ENCODE assay signal across 18 cellular contexts in genomic region chr6:112243861-112244415, GRCh38. TPM values are rescaled to one million over a fixed set of nuclear protein-coding genes. Genes with fewer than 3 reads are reported as not detected.
A peak's percentile ranks its signal among the peaks of the same experiment; 100 is the strongest.
DNase-seq lines count a peak whose midpoint lies in the region; ATAC-seq, FAIRE-seq and TF ChIP-seq lines count a peak whose summit lies in the region.
"Had no signal": no experiment of that assay in that cellular context is flagged by ENCODE, and none has a peak within 500 bp of the region (broad histone marks: within the 10 kb centered on the region; RNA-seq: fewer than 3 reads in every experiment).

No MANE protein-coding gene starts in this region.

- TF ChIP-seq RAD21 in IMR-90 (IDR thresholded peaks at IDR 0.05; ENCODE audit: low read length): no peak
- no peak for TF ChIP-seq RAD21 in K562 (CRISPR knock-in tag; conservative IDR thresholded peaks at IDR 0.05 in 1 of 2, IDR thresholded peaks at IDR 0.05 in 1 of 2)

- peak overlapping the region; percentile 99 for H4K5ac ChIP-seq in IMR-90 (ENCODE audit: low read depth, low read length)

- H3K27ac ChIP-seq in IMR-90 (ENCODE audit: insufficient read depth, low read length): peak overlapping the region; percentile 93; the same call in 1 of the 2 replicates
- H3K27ac ChIP-seq in K562 (ENCODE audit: extremely low read depth, low read depth, low read length): no peak overlapping the region
- H3K27ac ChIP-seq in keratinocyte (ENCODE audit: control insufficient read depth, insufficient read depth, low read length): no peak overlapping the region
- H3K27ac ChIP-seq in thyroid gland: peak overlapping the region in 2 of 3 donors; percentile 27 to 75

- H3K4ac ChIP-seq in IMR-90 (ENCODE audit: low read depth, low read length): peak overlapping the region; percentile 73; the same call in 1 of the 2 replicates

- H2BK5ac ChIP-seq in IMR-90 (ENCODE audit: low read depth, low read length, poor library complexity, severe bottlenecking): no peak overlapping the region

- FAIRE-seq in K562 (lab: Jason Lieb, UNC) (no peak), keratinocyte (lab: Jason Lieb, UNC) (no peak), D721Med (lab: Jason Lieb, UNC) (no peak)
- FAIRE-seq: GM19239, urothelium cell line had no signal

- H3K56ac ChIP-seq in IMR-90 (ENCODE audit: extremely low read depth, insufficient read depth, low read length): no peak overlapping the region

- no peak for TF ChIP-seq CTCF in IMR-90 (conservative IDR thresholded peaks at IDR 0.05; ENCODE audit: low read depth, low read length)
- TF ChIP-seq CTCF in K562 (IDR thresholded peaks at IDR 0.05 in 2 of 3, conservative IDR thresholded peaks at IDR 0.05 in 1 of 3; ENCODE audit: insufficient read depth in 2 of 3, low read depth in 1 of 3, low read length in 3 of 3): no peak
- no peak for TF ChIP-seq CTCF in keratinocyte (optimal IDR thresholded peaks at IDR 0.05 in 1 of 3, IDR thresholded peaks at IDR 0.05 in 1 of 3, conservative IDR thresholded peaks at IDR 0.05 in 1 of 3; ENCODE audit: extremely low read depth in 1 of 3, insufficient read depth in 2 of 3, low read length in 3 of 3)
- no peak for TF ChIP-seq CTCF in thyroid gland (IDR thresholded peaks at IDR 0.05)
- no peak for TF ChIP-seq CTCF in D721Med (IDR thresholded peaks at IDR 0.05; ENCODE audit: insufficient read depth, missing control alignments)

- no peak overlapping the region; the same call in 2 of the 3 replicates for H2BK15ac ChIP-seq in IMR-90 (ENCODE audit: low read depth, low read length)

- peak overlapping the region; percentile 31; the same call in 1 of the 2 replicates for H3K23ac ChIP-seq in IMR-90 (ENCODE audit: low read depth, low read length)

- no peak overlapping the region for H3K9ac ChIP-seq in IMR-90 (ENCODE audit: low read depth, low read length)
- H3K9ac ChIP-seq in K562 (ENCODE audit: insufficient read depth in 1 of 2, low read depth in 2 of 2, low read length in 2 of 2): no peak overlapping the region
- no peak overlapping the region for H3K9ac ChIP-seq in keratinocyte (ENCODE audit: control insufficient read depth, extremely low read depth, insufficient read depth, low read length)

- dilution Hi-C loops in IMR-90 (cut with HindIII; ENCODE audit: low sequenced_read_pairs, unreplicated experiment) (no loop called here), keratinocyte (cut with MboI; ENCODE audit: extremely low pct_ligation_motif_present, low sequenced_read_pairs) (no loop called here)

- H3K14ac ChIP-seq in IMR-90 (replicated peaks; ENCODE audit: low read depth, low read length): peak overlapping the region; percentile 73

- H3K79me2 ChIP-seq in K562 (ENCODE audit: control insufficient read depth, insufficient read depth, low read length): no peaks in the 10 kb centered on the region
- no peaks in the 10 kb centered on the region for H3K79me2 ChIP-seq in keratinocyte (ENCODE audit: control insufficient read depth, insufficient read depth, low read length)

- POLR2A ChIA-PET in IMR-90 (lab: Charles Lee; ENCODE audit: unreplicated experiment): no interaction called here
- POLR2A ChIA-PET in K562 (lab: Yijun Ruan, JAX): no interaction called here

- CTCF ChIA-PET in IMR-90 (lab: Yijun Ruan, JAX) (no interaction called here), K562 (lab: Yijun Ruan, JAX; ENCODE audit: low intra/inter-chr PET ratio) (no interaction called here)

- BruUV-seq in IMR-90 (replicated peaks; lab: Mats Ljungman, UMichigan): no TSS peak
- BruUV-seq in K562 (replicated peaks; lab: Mats Ljungman, UMichigan): no TSS peak

- peak overlapping the region; percentile 83 for H2BK120ac ChIP-seq in IMR-90 (ENCODE audit: low read depth, low read length)

- H3K79me1 ChIP-seq in IMR-90 (ENCODE audit: low read depth in 1 of 2, low read length in 2 of 2): peaks cover 11 to 23% of the 10 kb centered on the region in 2 experiments

- H3K27me3 ChIP-seq in IMR-90 (ENCODE audit: control insufficient read depth, insufficient read depth, low read length): no peaks in the 10 kb centered on the region
- no peaks in the 10 kb centered on the region for H3K27me3 ChIP-seq in K562 (ENCODE audit: control insufficient read depth in 2 of 2, insufficient read depth in 2 of 2, low read length in 2 of 2)
- H3K27me3 ChIP-seq in keratinocyte (ENCODE audit: control insufficient read depth, extremely low read depth, insufficient read depth, low read length): no peaks in the 10 kb centered on the region
- no peaks in the 10 kb centered on the region for H3K27me3 ChIP-seq in thyroid gland

- H2AFZ ChIP-seq in IMR-90 (replicated peaks; ENCODE audit: low read length, poor library complexity) (no peak overlapping the region), K562 (ENCODE audit: low read depth, low read length) (no peak overlapping the region), keratinocyte (ENCODE audit: control insufficient read depth, low read length) (peak overlapping the region; percentile 56)

- no peak for TF ChIP-seq EP300 in K562 (IDR thresholded peaks at IDR 0.05; ENCODE audit: low read length)

- in situ Hi-C loops in IMR-90 (cut with MboI; ENCODE audit: low sequenced_read_pairs) (no loop called here), K562 (cut with MboI) (no loop called here)

- H4K8ac ChIP-seq in IMR-90 (ENCODE audit: low read depth in 2 of 2, low read length in 2 of 2): peak overlapping the region; percentile 40 to 74; a peak in 2 of 4 replicates

- no peak overlapping the region for H4K91ac ChIP-seq in IMR-90 (ENCODE audit: insufficient read depth, low read depth, low read length)

- H3K9me3 ChIP-seq in IMR-90 (ENCODE audit: control insufficient read depth, insufficient read depth, low read length) (no peaks in the 10 kb centered on the region), K562 (replicated peaks; ENCODE audit: control insufficient read depth, insufficient read depth, low read depth, low read length) (no peaks in the 10 kb centered on the region), keratinocyte (ENCODE audit: control insufficient read depth, low read depth, low read length) (no peaks in the 10 kb centered on the region), thyroid gland (no peaks in the 10 kb centered on the region)

- no peak overlapping the region for H2AK9ac ChIP-seq in IMR-90 (replicated peaks; ENCODE audit: low read depth, low read length, poor library complexity)

- no peaks in the 10 kb centered on the region for H4K20me1 ChIP-seq in IMR-90 (ENCODE audit: insufficient read depth, low read length)
- H4K20me1 ChIP-seq in K562 (replicated peaks; ENCODE audit: control insufficient read depth, insufficient read depth, low read length): no peaks in the 10 kb centered on the region
- H4K20me1 ChIP-seq in keratinocyte (ENCODE audit: control insufficient read depth, extremely low read depth, insufficient read depth, low read length): no peaks in the 10 kb centered on the region

- ATAC-seq in IMR-90 (ENCODE audit: low read depth): no peak
- no peak for ATAC-seq in K562
- no peak for ATAC-seq in HG03439 (IDR thresholded peaks at IDR 0.05; ENCODE audit: unreplicated experiment)

- intact Hi-C loops in IMR-90 (cut with micrococcal nuclease): no loop called here
- intact Hi-C loops in K562 (cut with micrococcal nuclease): no loop called here
- intact Hi-C loops in thyroid gland (cut with DNase I): no loop called here

- H3K4me2 ChIP-seq in IMR-90 (ENCODE audit: low read depth, low read length): peak overlapping the region; percentile 86; the same call in 1 of the 2 replicates
- H3K4me2 ChIP-seq in K562 (ENCODE audit: insufficient read depth, low read length): no peak overlapping the region
- peak overlapping the region; percentile 54 for H3K4me2 ChIP-seq in keratinocyte (ENCODE audit: control insufficient read depth, extremely low read depth, insufficient read depth, low read depth, low read length)

- no peak for DNase-seq in IMR-90
- DNase-seq in K562 (ENCODE audit: extremely low read depth in 1 of 4, low spot score in 3 of 4): no peak
- DNase-seq in keratinocyte (ENCODE audit: low read depth, low spot score): no peak
- no peak for DNase-seq in thyroid gland
- DNase-seq in D721Med (ENCODE audit: insufficient read length, low spot score): no peak
- no peak for DNase-seq in GM19240 (ENCODE audit: insufficient read length, low spot score)
- DNase-seq: activated CD4-positive, alpha-beta T cell treated with anti-CD3 and anti-CD28 coated beads for 4 hours; activated T-cell treated with anti-CD3 and anti-CD28 coated beads, Interleukin-2, amount 50 U/mL, for 48 hours; cortex of kidney; GOT3; midbrain; NCI-H1436 treated with DMSO at 0.1 percent for 48 hours; NCI-H69; T-helper 2 cell had no signal

- WGBS in IMR-90 (ENCODE audit: extremely low coverage in 2 of 2, insufficient read length in 1 of 2), 2 experiments: 80% methylated on average over 1 of the region's 6 CpGs; no CpG with 5 or more reads in 1 of the 2 experiments
- 0% methylated on average over 6 of the region's 6 CpGs for WGBS in K562 (ENCODE audit: insufficient coverage, low coverage, missing lambda C conversion rate)
- WGBS in thyroid gland, 2 donors: 85 to 87% methylated on average over 6 of the region's 6 CpGs

- no peak overlapping the region for H2AK5ac ChIP-seq in IMR-90 (ENCODE audit: low read depth, low read length)

- peak overlapping the region; percentile 88 for H3K18ac ChIP-seq in IMR-90 (ENCODE audit: low read depth, low read length)

- H3K4me3 ChIP-seq in IMR-90 (ENCODE audit: insufficient read depth, low read depth, low read length): no peak overlapping the region
- H3K4me3 ChIP-seq in K562: no peak overlapping the region
- H3K4me3 ChIP-seq in keratinocyte (ENCODE audit: control insufficient read depth in 2 of 3, extremely low read depth in 1 of 3, insufficient read depth in 2 of 3, low read depth in 1 of 3, low read length in 3 of 3): no peak overlapping the region
- no peak overlapping the region for H3K4me3 ChIP-seq in thyroid gland (replicated peaks in 1 of 3)

- H3K36me3 ChIP-seq in IMR-90 (ENCODE audit: control insufficient read depth, insufficient read depth, low read length) (peaks cover 8% of the 10 kb centered on the region), K562 (ENCODE audit: control insufficient read depth, insufficient read depth, low read length) (no peaks in the 10 kb centered on the region), keratinocyte (ENCODE audit: control insufficient read depth in 2 of 2, extremely low read depth in 1 of 2, insufficient read depth in 2 of 2, low read length in 2 of 2) (no peaks in the 10 kb centered on the region), thyroid gland (no peaks in the 10 kb centered on the region)

- H3K4me1 ChIP-seq in IMR-90 (ENCODE audit: control insufficient read depth, insufficient read depth, low read length) (peaks cover 20% of the 10 kb centered on the region), K562 (replicated peaks in 1 of 2; ENCODE audit: control insufficient read depth in 2 of 2, insufficient read depth in 2 of 2, low read length in 2 of 2) (no peaks in the 10 kb centered on the region), keratinocyte (ENCODE audit: control insufficient read depth, extremely low read depth, insufficient read depth, low read length) (peaks cover 4% of the 10 kb centered on the region), thyroid gland (peaks cover 4 to 9% of the 10 kb centered on the region in 2 donors)

- no peak for TF ChIP-seq POLR2A in IMR-90 (IDR thresholded peaks at IDR 0.05; ENCODE audit: low read depth, low read length)
- no peak for TF ChIP-seq POLR2A in K562 (conservative IDR thresholded peaks at IDR 0.05)
- no peak for TF ChIP-seq POLR2A in thyroid gland (IDR thresholded peaks at IDR 0.05)

- H3K9me1 ChIP-seq in IMR-90 (ENCODE audit: insufficient read depth, low read length): peaks cover 13% of the 10 kb centered on the region
- H3K9me1 ChIP-seq in K562 (ENCODE audit: control insufficient read depth, insufficient read depth, low read length): no peaks in the 10 kb centered on the region
- H3K9me1 ChIP-seq in keratinocyte (ENCODE audit: control insufficient read depth, extremely low read depth, insufficient read depth, low read length): no peaks in the 10 kb centered on the region

- H2BK20ac ChIP-seq in IMR-90 (ENCODE audit: low read depth, low read length): peak overlapping the region; percentile 7; the same call in 1 of the 2 replicates

RNA-seq across cellular contexts. Expression of gene LAMA4, which starts 10.4 kb away (rescaled TPM):
- total RNA-seq in IMR-90 (2012; rRNA removed) (29.7 and 35.8 TPM in 2 replicates), K562 (2014; rRNA removed) (0.08 and 0.09 TPM in 2 replicates), K562 (2014; rRNA removed; fragmentation: Illumina TruSeq; extraction: Trizol) (0.57 and 0.84 TPM in 2 replicates), K562 (2015; rRNA removed; fragmentation: Illumina TruSeq; extraction: Trizol) (0.51 and 0.60 TPM in 2 replicates), K562 (2021) (0.60 and 1.1 TPM in 2 replicates), thyroid gland (10 to 100 TPM; 29.9 to 40.0 (median 35.3) TPM)
- polyA plus RNA-seq in IMR-90 (2012; rRNA removed) (28.9 and 33.9 TPM in 2 replicates), K562 (2011; rRNA removed) (0.45 and 2.9 TPM in 2 replicates), K562 (2014; fragmentation: Illumina TruSeq; extraction: Trizol) (0.26 and 0.36 TPM in 2 replicates), K562 (2014; fragmentation: Nextera tagmentation; extraction: Ambion mirVana) (under 1 TPM; 0.28 to 0.56 TPM), K562 (2014; rRNA removed) (0.05 and 0.32 TPM in 2 replicates), keratinocyte (0.10 to 0.39 TPM (median 0.12 TPM) in 3 replicates)
- 51.0 and 61.1 TPM in 2 replicates for polyA plus RNA-seq in IMR-90 (2012; cell fraction: cytosol; rRNA removed)
- polyA plus RNA-seq in IMR-90 (2012; cell fraction: nucleus; rRNA removed; ENCODE audit: low replicate concordance): 36.2 and 63.2 TPM in 2 replicates
- 0.07 and 0.92 TPM in 2 replicates for total RNA-seq in K562 (2011; cell fraction: chromatin; rRNA removed; ENCODE audit: low replicate concordance)
- under 0.01 and 0.50 TPM in 2 replicates for total RNA-seq in K562 (2011; cell fraction: nucleolus; rRNA removed)
- total RNA-seq in K562 (2011; cell fraction: nucleoplasm; rRNA removed): 0.44 and 1.4 TPM in 2 replicates
- polyA plus RNA-seq in K562 (2011; cell fraction: cytosol; rRNA removed): 0.18 and 0.25 TPM in 2 replicates
- 0.58 and 0.80 TPM in 2 replicates for polyA plus RNA-seq in K562 (2011; cell fraction: nucleus; rRNA removed)
- polyA plus RNA-seq in K562 (2012): 0.10 and 0.57 TPM in 2 replicates
- polyA minus RNA-seq in K562 (2011; rRNA and poly(A)+ RNA removed): 1.1 and 5.6 TPM in 2 replicates
- 1.0 TPM in 1 of 2 replicates, not detected in the other for polyA minus RNA-seq in K562 (2011; cell fraction: cytosol; rRNA and poly(A)+ RNA removed)
- 1.2 and 1.7 TPM in 2 replicates for polyA minus RNA-seq in K562 (2011; cell fraction: nucleus; rRNA and poly(A)+ RNA removed)
- 0.47 TPM for polyA plus RNA-seq in keratinocyte (2011; ENCODE audit: low read depth)
- 0.04 and 0.14 TPM in 2 replicates for polyA plus RNA-seq in keratinocyte (2011; cell fraction: cytosol; rRNA removed)
- polyA plus RNA-seq in keratinocyte (2011; cell fraction: nucleus; rRNA removed): 0.22 and 0.52 TPM in 2 replicates
- 0.06 and 0.17 TPM in 2 replicates for polyA plus RNA-seq in keratinocyte (2012; ENCODE audit: low replicate concordance)
- 0.06 to 0.36 TPM in 2 of 3 replicates, not detected in the other for polyA minus RNA-seq in keratinocyte
- polyA minus RNA-seq in keratinocyte (2011; cell fraction: cytosol; rRNA and poly(A)+ RNA removed): not detected
- polyA minus RNA-seq in keratinocyte (2011; cell fraction: nucleus; rRNA and poly(A)+ RNA removed): not detected in 2 replicates
- polyA plus RNA-seq: CD14-positive monocyte had no signal

Comparison
In these comparisons a context has a peak if more than half of its experiments do, and no peak if none do; other contexts are left out.
1. H3K27ac ChIP-seq: peak in IMR-90 (single experiment) and thyroid gland (2 of 3); none in K562 (single experiment) and keratinocyte (single experiment).
2. RNA of gene LAMA4, which starts 10.4 kb away (total RNA-seq): 29.9 to 40.0 TPM in thyroid gland and 29.7 to 35.8 TPM in IMR-90; under 0.01 to 1.4 TPM in K562; every median in the first group is over 10 times any median in the second.